Comparison of ENCODE assay signal across 34 cellular contexts in the genomic region with DNA sequence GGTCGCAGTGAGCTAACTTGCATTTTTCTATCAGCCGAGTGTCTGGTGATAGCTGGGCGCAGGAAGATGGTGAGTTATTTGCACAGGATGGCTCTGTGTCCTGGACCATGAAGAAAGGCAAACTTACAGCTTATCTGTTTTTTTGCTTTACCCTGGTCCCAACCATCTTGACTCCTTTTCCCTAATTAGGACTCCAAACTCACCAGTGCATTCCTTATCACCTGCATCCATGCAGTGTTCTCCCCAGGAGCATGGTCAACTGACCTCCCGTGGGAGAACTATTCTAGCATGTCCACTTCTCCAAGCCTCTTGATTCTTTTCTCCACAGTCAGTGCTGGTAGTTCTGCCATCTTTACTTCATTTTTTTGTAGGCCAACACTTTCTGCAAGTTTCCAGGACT.
"Had no signal": no experiment of that assay in that cellular context is flagged by ENCODE, and none has a peak within 500 bp of the region (broad histone marks: within the 10 kb centered on the region; RNA-seq: fewer than 3 reads in every experiment).

No MANE protein-coding gene starts in this region.

- DNase-seq: Karpas-422, Kasumi-1, MG63, MM.1S, MV-4-11, NCI-H1048, NCI-H1092, NCI-H1092 treated with DMSO at 0.1 percent for 48 hours, NCI-H1105, NCI-H1105 treated with DMSO at 0.1 percent for 48 hours, NCI-H1417, NCI-H1417 treated with DMSO at 0.1 percent for 48 hours, NCI-H1436, NCI-H1436 treated with DMSO at 0.1 percent for 48 hours, NCI-H146, NCI-H1694, NCI-H1694 treated with DMSO at 0.1 percent for 48 hours, NCI-H187, NCI-H187 treated with DMSO at 0.1 percent for 48 hours, NCI-H1930, NCI-H2029, NCI-H2029 treated with DMSO at 0.1 percent for 48 hours, NCI-H2081, NCI-H2081 treated with DMSO at 0.1 percent for 48 hours, NCI-H2107, NCI-H2171, NCI-H2171 treated with DMSO at 0.1 percent for 48 hours, NCI-H2227 treated with DMSO at 0.1 percent for 48 hours, NCI-H226, NCI-H345, NCI-H446, NCI-H446 treated with DMSO at 0.1 percent for 48 hours, NCI-H510A, NCI-H510A treated with DMSO at 0.1 percent for 48 hours had no signal

- H3K4me3 ChIP-seq: MG63 had no signal

- H3K36me3 ChIP-seq: MG63 had no signal

- H3K27me3 ChIP-seq: MG63 had no signal

- H3K9me3 ChIP-seq: MG63 had no signal
